ENCODE assay signal across 16 cellular contexts in the genomic region with DNA sequence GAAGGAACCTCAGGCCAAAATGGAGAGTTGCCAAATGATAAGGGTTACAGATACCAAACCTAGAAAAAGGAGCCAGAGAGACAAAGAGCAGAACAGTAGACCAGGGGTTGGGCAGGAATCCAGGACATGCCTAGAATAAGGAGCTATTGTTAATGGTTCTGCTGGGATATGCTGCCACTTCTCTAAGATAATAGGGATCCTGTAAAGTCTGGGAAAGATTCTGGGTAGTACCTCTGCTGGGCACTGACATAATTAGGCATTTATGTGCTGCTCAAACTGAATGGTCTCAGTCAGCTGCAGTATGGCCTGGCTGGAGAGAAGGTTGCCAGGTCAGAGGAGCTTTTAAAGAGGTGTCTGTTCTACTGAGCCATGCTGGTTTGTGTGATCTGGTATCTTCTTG. TPM values are rescaled to one million over a fixed set of nuclear protein-coding genes. Genes with fewer than 3 reads are reported as not detected.
DNase-seq lines count a peak whose midpoint lies in the region; FAIRE-seq and TF ChIP-seq lines count a peak whose summit lies in the region.
"Had no signal": no experiment of that assay in that cellular context is flagged by ENCODE, and none has a peak within 500 bp of the region (broad histone marks: within the 10 kb centered on the region; RNA-seq: fewer than 3 reads in every experiment).

No MANE protein-coding gene starts in this region.

- H3K27me3 ChIP-seq in neuronal stem cell (ENCODE audit: control insufficient read depth in 3 of 3, insufficient read depth in 3 of 3, low read depth in 1 of 3, low read length in 3 of 3): no peaks in the 10 kb centered on the region
- H3K27me3 ChIP-seq: BLaER1 had no signal

- DNase-seq in COLO829 (ENCODE audit: low spot score): peak; percentile 59
- peak; percentile 87 for DNase-seq in NCI-H2029 treated with DMSO at 0.1 percent for 48 hours (lab: John Stamatoyannopoulos, UW)
- peak; percentile 55 for DNase-seq in fibroblast of pulmonary artery (ENCODE audit: low read depth)
- DNase-seq in neuronal stem cell (ENCODE audit: low spot score): no peak
- no peak for DNase-seq in stimulated activated CD8-positive, alpha-beta memory T cell treated with anti-CD3 and anti-CD28 coated beads, Interleukin-4, amount 100 ng/mL, for 48 hours
- DNase-seq in GM12891 (ENCODE audit: insufficient read length, low spot score): no peak
- DNase-seq in effector CD8-positive, alpha-beta T cell (lab: John Stamatoyannopoulos, UW): no peak
- DNase-seq: CD8-positive, alpha-beta memory T cell; H9; MM.1S; NCI-H1417; NCI-H2081; NCI-H446; NCI-H774; SW 1271 had no signal

- no peak overlapping the region for H3K9ac ChIP-seq in neuronal stem cell (ENCODE audit: low read depth, low read length, poor library complexity)
- H3K9ac ChIP-seq: BLaER1 had no signal

- no peak overlapping the region for H3K14ac ChIP-seq in neuronal stem cell (ENCODE audit: low read length)

- no peak overlapping the region for H2BK120ac ChIP-seq in neuronal stem cell (ENCODE audit: low read depth, low read length)

- no peaks in the 10 kb centered on the region for H3K9me3 ChIP-seq in neuronal stem cell (replicated peaks in 1 of 2; ENCODE audit: control insufficient read depth in 2 of 2, insufficient read depth in 1 of 2, low read depth in 1 of 2, low read length in 2 of 2)
- H3K9me3 ChIP-seq: BLaER1 had no signal

- H3K79me1 ChIP-seq in neuronal stem cell (ENCODE audit: low read depth, low read length): no peaks in the 10 kb centered on the region

- no peak overlapping the region for H2AK5ac ChIP-seq in neuronal stem cell (ENCODE audit: low read depth, low read length)

- TF ChIP-seq CTCF in fibroblast of pulmonary artery (IDR thresholded peaks at IDR 0.05; ENCODE audit: low read length, missing control alignments): no peak

- H3K4me2 ChIP-seq in neuronal stem cell (ENCODE audit: insufficient read depth, low read length, poor library complexity, severe bottlenecking): no peak overlapping the region
- H3K4me2 ChIP-seq: BLaER1 had no signal

- TF ChIP-seq POLR2A in GM12891 (IDR thresholded peaks at IDR 0.05; ENCODE audit: low read depth, low read length): no peak

- no peak overlapping the region for H2BK12ac ChIP-seq in neuronal stem cell (ENCODE audit: low read length)

- peaks cover 0 to 3% of the 10 kb centered on the region in 2 donors for H3K4me1 ChIP-seq in neuronal stem cell (ENCODE audit: control insufficient read depth in 2 of 2, insufficient read depth in 1 of 2, low read depth in 1 of 2, low read length in 2 of 2)

- H3K18ac ChIP-seq in neuronal stem cell (ENCODE audit: low read length): peak overlapping the region; percentile 39

- H3K4ac ChIP-seq in neuronal stem cell (ENCODE audit: low read length): no peak overlapping the region

- no peaks in the 10 kb centered on the region for H3K36me3 ChIP-seq in neuronal stem cell (replicated peaks in 1 of 2; ENCODE audit: control insufficient read depth in 2 of 2, insufficient read depth in 2 of 2, low read length in 2 of 2)
- H3K36me3 ChIP-seq: BLaER1 had no signal

- H3K4me3 ChIP-seq in fibroblast of pulmonary artery (replicated peaks; ENCODE audit: low read depth, low read length): no peak overlapping the region
- no peak overlapping the region for H3K4me3 ChIP-seq in neuronal stem cell (ENCODE audit: low read length in 2 of 2)
- H3K4me3 ChIP-seq: BLaER1 had no signal

- FAIRE-seq in GM12891 (lab: Jason Lieb, UNC): no peak

- no peak overlapping the region for H2BK15ac ChIP-seq in neuronal stem cell (ENCODE audit: low read length)

- no peak overlapping the region for H4K91ac ChIP-seq in neuronal stem cell (ENCODE audit: low read depth, low read length, poor library complexity)

- H4K8ac ChIP-seq in neuronal stem cell (ENCODE audit: low read depth, low read length): no peak overlapping the region

- H3K27ac ChIP-seq in neuronal stem cell (replicated peaks; ENCODE audit: low read length): no peak overlapping the region
- H3K27ac ChIP-seq: BLaER1 had no signal

- no peak overlapping the region for H2BK5ac ChIP-seq in neuronal stem cell (ENCODE audit: low read length)

- no peak overlapping the region for H2AFZ ChIP-seq in neuronal stem cell (ENCODE audit: low read length)

- no peak overlapping the region for H3K23ac ChIP-seq in neuronal stem cell (ENCODE audit: low read depth, low read length, poor library complexity)

TF ChIP-seq in GM12891, 5 proteins besides CTCF, POLR2A, EP300 and RAD21:
- no peak for TF ChIP-seq SPI1 (IDR thresholded peaks at IDR 0.05; ENCODE audit: low read depth, low read length)
- TF ChIP-seq PAX5 (IDR thresholded peaks at IDR 0.05; ENCODE audit: insufficient read depth, low read length, severe bottlenecking): no peak
- no peak for TF ChIP-seq TAF1 (IDR thresholded peaks at IDR 0.05; ENCODE audit: low read depth, low read length)
- no peak for TF ChIP-seq POU2F2 (IDR thresholded peaks at IDR 0.05; ENCODE audit: low read depth, low read length)
- no peak for TF ChIP-seq POLR2AphosphoS5 (IDR thresholded peaks at IDR 0.05; ENCODE audit: low read depth, low read length)

RNA-seq across cellular contexts. Expression of gene NRIP1, which starts 19.9 kb away (rescaled TPM):
- polyA plus RNA-seq in neuronal stem cell (2013, experiment 1 of 2): 37.9 TPM
- 39.2 TPM for polyA plus RNA-seq in neuronal stem cell (2013, experiment 2 of 2)
- 7.5 TPM for polyA plus RNA-seq in GM12891 (2012; ENCODE audit: low read depth, missing spikeins)

Comparison
In these comparisons a context has a peak if more than half of its experiments do, and no peak if none do; other contexts are left out.
1. DNase-seq: peak in COLO829 (single experiment), NCI-H2029 treated with DMSO at 0.1 percent for 48 hours (single experiment) and fibroblast of pulmonary artery (single experiment); none in neuronal stem cell (single experiment), stimulated activated CD8-positive, alpha-beta memory T cell treated with anti-CD3 and anti-CD28 coated beads, Interleukin-4, amount 100 ng/mL, for 48 hours (single experiment), GM12891 (single experiment) and effector CD8-positive, alpha-beta T cell (single experiment).